ENCODE assay signal across 8 cellular contexts in genomic region chr12:67355428-67356385, GRCh38.
DNase-seq lines count a peak whose midpoint lies in the region; ATAC-seq and TF ChIP-seq lines count a peak whose summit lies in the region.

No MANE protein-coding gene starts in this region.

- H3K4me2 ChIP-seq in KMS-11 (no peak overlapping the region), OCI-LY7 (ENCODE audit: low read length) (no peak overlapping the region)

- H3K27me3 ChIP-seq in KMS-11 (ENCODE audit: insufficient read depth, low read depth) = no peaks in the 10 kb centered on the region
- no peaks in the 10 kb centered on the region for H3K27me3 ChIP-seq in lung (ENCODE audit: control insufficient read depth, insufficient read depth)

- peaks cover 6% of the 10 kb centered on the region for H3K4me1 ChIP-seq in KMS-11 (ENCODE audit: low read depth, poor library complexity, severe bottlenecking)
- H3K4me1 ChIP-seq in OCI-LY7 (ENCODE audit: insufficient read depth, low read length, poor library complexity, severe bottlenecking) = no peaks in the 10 kb centered on the region
- peaks cover 0 to 3% of the 10 kb centered on the region in 2 donors for H3K4me1 ChIP-seq in lung (ENCODE audit: control insufficient read depth in 2 of 2, insufficient read depth in 2 of 2, low read length in 2 of 2)

- no peaks in the 10 kb centered on the region for H3K9me2 ChIP-seq in OCI-LY7 (ENCODE audit: insufficient read depth, low read length)

- intact Hi-C loops in OCI-LY7 (cut with micrococcal nuclease; ENCODE audit: unreplicated experiment) = loop anchor here (2.0 to 10.0 kb wide), 5 partner anchors 87 to 962 kb away; partner anchors contain the start of gene IL26

- 14 to 16% methylated on average over 8 of the region's 8 CpGs for WGBS in lung, 2 donors

- H4K20me1 ChIP-seq in KMS-11 (ENCODE audit: insufficient read depth) = no peaks in the 10 kb centered on the region
- H4K20me1 ChIP-seq in OCI-LY7 (ENCODE audit: insufficient read depth, low read length) = no peaks in the 10 kb centered on the region

- H3K4me3 ChIP-seq in KMS-11 (IDR thresholded peaks at IDR 0.05; ENCODE audit: insufficient read depth, low read depth, low read length) = no peak overlapping the region
- no peak overlapping the region for H3K4me3 ChIP-seq in OCI-LY7 (ENCODE audit: low read depth, low read length, poor library complexity, severe bottlenecking)
- H3K4me3 ChIP-seq in lung = no peak overlapping the region

- BruUV-seq in OCI-LY7 (replicated peaks; lab: Mats Ljungman, UMichigan) = no TSS peak

- POLR2A ChIA-PET in OCI-LY7 (lab: Charles Lee) = interaction anchor here (0.6 to 1.1 kb wide), 6 partner anchors 23 to 964 kb away, joined by 3 to 8 read pairs (median 4); no protein-coding TSS in a partner anchor

- H2AFZ ChIP-seq in KMS-11 (ENCODE audit: low read depth) (peak overlapping the region; percentile 31; the same call in 1 of the 2 replicates), OCI-LY7 (ENCODE audit: low read length) (no peak overlapping the region)

- peak; percentile 97 for TF ChIP-seq CTCF in KMS-11 (conservative IDR thresholded peaks at IDR 0.05; ENCODE audit: low read depth, low read length)
- peak; percentile 88 for TF ChIP-seq CTCF in OCI-LY7 (conservative IDR thresholded peaks at IDR 0.05; ENCODE audit: low read length)
- TF ChIP-seq CTCF in lung (IDR thresholded peaks at IDR 0.05; ENCODE audit: control extremely low read depth, extremely low read depth) = peak; percentile 14

- H3K79me2 ChIP-seq in KMS-11 (ENCODE audit: insufficient read depth, low read depth) (no peaks in the 10 kb centered on the region), OCI-LY7 (ENCODE audit: insufficient read depth, low read depth, low read length) (no peaks in the 10 kb centered on the region)

- DNase-seq in A172 (ENCODE audit: low spot score) (peak; percentile 48), EL (peak; percentile 64), OCI-LY7 (ENCODE audit: low spot score) (peak; percentile 73), dermis blood vessel endothelial cell (peak; percentile 68), lung (ENCODE audit: low spot score) (no peak)

- CTCF ChIA-PET in OCI-LY7 (lab: Charles Lee; ENCODE audit: unreplicated experiment) = interaction anchor here (0.8 to 1.0 kb wide), 4 partner anchors 585 to 611 kb away, joined by 3 read pairs; no protein-coding TSS in a partner anchor

- H3K9ac ChIP-seq in KMS-11 = no peak overlapping the region

- H3K27ac ChIP-seq in KMS-11 (no peak overlapping the region), OCI-LY7 (ENCODE audit: low read depth, low read length, poor library complexity, severe bottlenecking) (no peak overlapping the region), lung (ENCODE audit: low read depth in 1 of 2, low read length in 1 of 2) (peak overlapping the region in 1 of 2 donors; percentile 29)

- no peaks in the 10 kb centered on the region for H3K9me3 ChIP-seq in OCI-LY7 (ENCODE audit: low read length)
- no peaks in the 10 kb centered on the region for H3K9me3 ChIP-seq in lung (ENCODE audit: control insufficient read depth in 2 of 2, insufficient read depth in 1 of 2, low read length in 1 of 2)

- H3K36me3 ChIP-seq in KMS-11 (ENCODE audit: insufficient read depth) = no peaks in the 10 kb centered on the region
- no peaks in the 10 kb centered on the region for H3K36me3 ChIP-seq in OCI-LY7 (ENCODE audit: insufficient read depth, low read length)
- no peaks in the 10 kb centered on the region for H3K36me3 ChIP-seq in lung (ENCODE audit: control insufficient read depth in 2 of 2, insufficient read depth in 2 of 2, low read length in 2 of 2)

- peak; percentile 59 for ATAC-seq in lung (ENCODE audit: insufficient read depth, low FRiP score)
- ATAC-seq in GM19397 (IDR thresholded peaks at IDR 0.05; ENCODE audit: unreplicated experiment) = no peak
- no peak for ATAC-seq in HG03159 (IDR thresholded peaks at IDR 0.05; ENCODE audit: unreplicated experiment)

Comparison
In these comparisons a context has a peak if more than half of its experiments do, and no peak if none do; other contexts are left out.
1. CTCF ChIP-seq: peak in every context shown above with its lines; median percentile 97 in KMS-11; 88 in OCI-LY7; 14 in lung.